8 cellular contexts compared by ENCODE assay signal in the genomic region with DNA sequence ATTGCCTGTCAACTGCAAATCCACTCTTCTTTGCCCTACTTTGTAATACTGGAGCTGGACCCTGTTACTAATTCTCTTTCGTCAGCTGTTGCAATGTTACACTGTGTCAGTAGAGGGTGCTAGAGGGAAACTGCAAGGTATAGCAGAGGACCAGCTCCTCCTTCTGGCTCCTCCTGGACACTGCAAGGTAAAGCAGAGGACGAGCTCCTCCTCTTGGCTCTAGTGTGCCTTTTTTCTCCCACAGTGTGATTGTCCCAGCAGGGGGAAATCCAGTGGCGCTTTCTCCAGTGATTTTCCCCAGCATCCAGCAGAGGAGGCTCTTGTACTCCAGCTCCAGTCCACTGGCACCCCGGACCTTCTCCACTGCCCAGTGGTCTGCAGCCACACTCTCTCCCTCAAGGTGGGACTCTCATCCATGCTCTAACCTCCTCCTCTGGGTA.
DNase-seq lines count a peak whose midpoint lies in the region; ATAC-seq, FAIRE-seq and TF ChIP-seq lines count a peak whose summit lies in the region.

No MANE protein-coding gene starts in this region.

- no TSS peak for BruUV-seq in endothelial cell of umbilical vein (replicated peaks; lab: Mats Ljungman, UMichigan)

- no peak for TF ChIP-seq POLR2A in endothelial cell of umbilical vein (IDR thresholded peaks at IDR 0.05; ENCODE audit: low read depth, low read length)

- TF ChIP-seq CTCF in endothelial cell of umbilical vein (IDR thresholded peaks at IDR 0.05; ENCODE audit: extremely low read depth in 1 of 2, insufficient read depth in 1 of 2, low read depth in 1 of 2, low read length in 2 of 2) (peak; percentile 99 to 100), mucosa of descending colon (IDR thresholded peaks at IDR 0.05) (peak; percentile 100)

- H3K27me3 ChIP-seq in endothelial cell of umbilical vein (ENCODE audit: control insufficient read depth in 2 of 2, insufficient read depth in 2 of 2, low read length in 2 of 2) = no peaks in the 10 kb centered on the region

- POLR2A ChIA-PET in endothelial cell of umbilical vein (lab: Charles Lee) = interaction anchor here (0.6 to 1.0 kb wide), 3 partner anchors 544 to 620 kb away, joined by 4 to 6 read pairs (median 5); no protein-coding TSS in a partner anchor

- CTCF ChIA-PET in endothelial cell of umbilical vein (lab: Charles Lee) = interaction anchor here (0.6 to 12.9 kb wide), 91 partner anchors 9 to 1350 kb away, joined by 3 to 542 read pairs (median 4); a partner anchor contains a TSS

- peak; percentile 97 for FAIRE-seq in endothelial cell of umbilical vein (lab: Jason Lieb, UNC)

- dilution Hi-C loops in endothelial cell of umbilical vein (cut with MboI; ENCODE audit: extremely low pct_ligation_motif_present, low sequenced_read_pairs) = loop anchor here (25.0 kb wide), 1 partner anchor 626 kb away; no protein-coding TSS in a partner anchor

- H4K20me1 ChIP-seq in endothelial cell of umbilical vein (replicated peaks; ENCODE audit: control insufficient read depth, extremely low read depth, insufficient read depth, low read length) = no peaks in the 10 kb centered on the region

- peak; percentile 82 for DNase-seq in DMS 273 treated with DMSO at 0.1 percent for 48 hours (lab: John Stamatoyannopoulos, UW)
- peak; percentile 81 for DNase-seq in HT1080 (ENCODE audit: low read depth)
- DNase-seq in NOMO-1 (lab: John Stamatoyannopoulos, UW; ENCODE audit: unreplicated experiment in 2 of 2) = peak; percentile 30 to 86
- peak; percentile 88 for DNase-seq in activated CD8-positive, alpha-beta memory T cell treated with anti-CD3 and anti-CD28 coated beads for 24 hours
- peak; percentile 88 for DNase-seq in endothelial cell of umbilical vein (ENCODE audit: low read depth, low spot score)
- peak; percentile 71 to 96 (median 84) for DNase-seq in mucosa of descending colon
- DNase-seq in stimulated activated CD8-positive, alpha-beta memory T cell treated with anti-CD3 and anti-CD28 coated beads, Interleukin-7, amount 100 ng/mL, for 1 hour (ENCODE audit: low read depth in 2 of 2) = peak; percentile 55 to 64

- no peak overlapping the region for H3K4me2 ChIP-seq in endothelial cell of umbilical vein (ENCODE audit: insufficient read depth, low read length)

- H3K9me1 ChIP-seq in endothelial cell of umbilical vein (replicated peaks; ENCODE audit: control insufficient read depth, extremely low read depth, insufficient read depth, low read length) = no peaks in the 10 kb centered on the region

- H3K9ac ChIP-seq in endothelial cell of umbilical vein (replicated peaks; ENCODE audit: extremely low read depth, insufficient read depth, low read length) = no peak overlapping the region

- H3K27ac ChIP-seq in endothelial cell of umbilical vein (ENCODE audit: insufficient read depth, low read depth, low read length) = no peak overlapping the region

- H2AFZ ChIP-seq in endothelial cell of umbilical vein (ENCODE audit: low read depth, low read length) = no peak overlapping the region

- H3K36me3 ChIP-seq in endothelial cell of umbilical vein (ENCODE audit: control insufficient read depth in 2 of 2, extremely low read depth in 1 of 2, insufficient read depth in 2 of 2, low read length in 2 of 2) = no peaks in the 10 kb centered on the region
- no peaks in the 10 kb centered on the region for H3K36me3 ChIP-seq in mucosa of descending colon (ENCODE audit: low read depth)

- H3K9me3 ChIP-seq in endothelial cell of umbilical vein (replicated peaks; ENCODE audit: control insufficient read depth, insufficient read depth, low read length) = no peaks in the 10 kb centered on the region
- H3K9me3 ChIP-seq in mucosa of descending colon = no peaks in the 10 kb centered on the region

- ATAC-seq in GM21515 (IDR thresholded peaks at IDR 0.05; ENCODE audit: unreplicated experiment) (peak; percentile 81), mucosa of descending colon (peak; percentile 92)

- H3K79me2 ChIP-seq in endothelial cell of umbilical vein (ENCODE audit: control insufficient read depth, insufficient read depth, low read length) = no peaks in the 10 kb centered on the region

- H3K4me1 ChIP-seq in endothelial cell of umbilical vein (ENCODE audit: control insufficient read depth, extremely low read depth, insufficient read depth, low read length) (no peaks in the 10 kb centered on the region), mucosa of descending colon (ENCODE audit: low read depth) (no peaks in the 10 kb centered on the region)

- H3K4me3 ChIP-seq in endothelial cell of umbilical vein (replicated peaks in 1 of 3; ENCODE audit: insufficient read depth in 1 of 3, low read depth in 1 of 3, low read length in 3 of 3) (no peak overlapping the region), mucosa of descending colon (no peak overlapping the region)

- intact Hi-C loops in endothelial cell of umbilical vein (cut with micrococcal nuclease) (loop anchor here (1.0 to 5.0 kb wide), 4 partner anchors 503 to 564 kb away; a partner anchor contains a TSS), mucosa of descending colon (cut with DNase I, micrococcal nuclease) (loop anchor here in 1 of 2 donors (5.0 kb wide), 2 partner anchors 456 to 621 kb away; no protein-coding TSS in a partner anchor)

TF ChIP-seq in endothelial cell of umbilical vein, 7 proteins besides CTCF, POLR2A, EP300 and RAD21:
- TF ChIP-seq GATA2 (IDR thresholded peaks at IDR 0.05; ENCODE audit: insufficient read depth, insufficient read length, low read depth, low read length) = no peak
- no peak for TF ChIP-seq POLR2AphosphoS5 (IDR thresholded peaks at IDR 0.05; ENCODE audit: insufficient read depth, low read depth, low read length)
- no peak for TF ChIP-seq MYC (IDR thresholded peaks at IDR 0.05; ENCODE audit: low read depth, low read length)
- TF ChIP-seq EZH2 (IDR thresholded peaks at IDR 0.05; ENCODE audit: borderline replicate concordance, low read depth, low read length, severe bottlenecking) = no peak
- TF ChIP-seq FOS (IDR thresholded peaks at IDR 0.05; ENCODE audit: borderline replicate concordance, insufficient read depth, low read length) = no peak
- TF ChIP-seq, protein P1, sequence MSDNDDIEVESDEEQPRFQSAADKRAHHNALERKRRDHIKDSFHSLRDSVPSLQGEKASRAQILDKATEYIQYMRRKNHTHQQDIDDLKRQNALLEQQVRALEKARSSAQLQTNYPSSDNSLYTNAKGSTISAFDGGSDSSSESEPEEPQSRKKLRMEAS (IDR thresholded peaks at IDR 0.05; ENCODE audit: insufficient read depth, insufficient read length) = no peak
- no peak for TF ChIP-seq JUN (IDR thresholded peaks at IDR 0.05; ENCODE audit: borderline replicate concordance, insufficient read depth, insufficient read length, low read depth)
